In the genomic region with DNA sequence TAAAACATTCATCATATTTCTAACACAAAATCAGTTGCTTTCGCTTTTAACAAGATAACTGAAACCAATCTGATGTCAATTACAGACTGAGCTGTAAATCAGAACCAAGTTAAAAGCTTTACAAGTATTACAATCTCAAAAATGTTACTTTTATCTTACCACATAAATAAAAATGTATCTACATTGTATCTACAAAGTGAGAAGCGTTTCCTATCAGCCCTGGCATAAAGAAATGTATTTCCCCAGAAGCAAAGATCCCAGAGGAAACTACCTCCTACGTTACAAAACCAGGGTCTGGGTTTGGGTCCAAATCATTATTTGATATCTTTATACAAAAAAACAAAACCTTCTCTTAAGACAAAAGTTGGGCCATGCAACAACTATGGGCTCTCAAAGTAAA, we compare ENCODE assay signal across 2 cellular contexts.
TF ChIP-seq lines count a peak whose summit lies in the region.

No MANE protein-coding gene starts in this region.

TF ChIP-seq in GM12878, 131 proteins besides CTCF, POLR2A, EP300 and RAD21 (continued from another document):
- TF ChIP-seq, protein P1, sequence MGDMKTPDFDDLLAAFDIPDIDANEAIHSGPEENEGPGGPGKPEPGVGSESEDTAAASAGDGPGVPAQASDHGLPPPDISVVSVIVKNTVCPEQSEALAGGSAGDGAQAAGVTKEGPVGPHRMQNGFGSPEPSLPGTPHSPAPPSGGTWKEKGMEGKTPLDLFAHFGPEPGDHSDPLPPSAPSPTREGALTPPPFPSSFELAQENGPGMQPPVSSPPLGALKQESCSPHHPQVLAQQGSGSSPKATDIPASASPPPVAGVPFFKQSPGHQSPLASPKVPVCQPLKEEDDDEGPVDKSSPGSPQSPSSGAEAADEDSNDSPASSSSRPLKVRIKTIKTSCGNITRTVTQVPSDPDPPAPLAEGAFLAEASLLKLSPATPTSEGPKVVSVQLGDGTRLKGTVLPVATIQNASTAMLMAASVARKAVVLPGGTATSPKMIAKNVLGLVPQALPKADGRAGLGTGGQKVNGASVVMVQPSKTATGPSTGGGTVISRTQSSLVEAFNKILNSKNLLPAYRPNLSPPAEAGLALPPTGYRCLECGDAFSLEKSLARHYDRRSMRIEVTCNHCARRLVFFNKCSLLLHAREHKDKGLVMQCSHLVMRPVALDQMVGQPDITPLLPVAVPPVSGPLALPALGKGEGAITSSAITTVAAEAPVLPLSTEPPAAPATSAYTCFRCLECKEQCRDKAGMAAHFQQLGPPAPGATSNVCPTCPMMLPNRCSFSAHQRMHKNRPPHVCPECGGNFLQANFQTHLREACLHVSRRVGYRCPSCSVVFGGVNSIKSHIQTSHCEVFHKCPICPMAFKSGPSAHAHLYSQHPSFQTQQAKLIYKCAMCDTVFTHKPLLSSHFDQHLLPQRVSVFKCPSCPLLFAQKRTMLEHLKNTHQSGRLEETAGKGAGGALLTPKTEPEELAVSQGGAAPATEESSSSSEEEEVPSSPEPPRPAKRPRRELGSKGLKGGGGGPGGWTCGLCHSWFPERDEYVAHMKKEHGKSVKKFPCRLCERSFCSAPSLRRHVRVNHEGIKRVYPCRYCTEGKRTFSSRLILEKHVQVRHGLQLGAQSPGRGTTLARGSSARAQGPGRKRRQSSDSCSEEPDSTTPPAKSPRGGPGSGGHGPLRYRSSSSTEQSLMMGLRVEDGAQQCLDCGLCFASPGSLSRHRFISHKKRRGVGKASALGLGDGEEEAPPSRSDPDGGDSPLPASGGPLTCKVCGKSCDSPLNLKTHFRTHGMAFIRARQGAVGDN (IDR thresholded peaks at IDR 0.05) = no peak
- TF ChIP-seq MTA2 (IDR thresholded peaks at IDR 0.05; ENCODE audit: low read depth) (no peak), GATAD2B (conservative IDR thresholded peaks at IDR 0.05; ENCODE audit: low read depth) (no peak), ZNF207 (IDR thresholded peaks at IDR 0.05; ENCODE audit: borderline replicate concordance) (no peak), YY1 (IDR thresholded peaks at IDR 0.05; ENCODE audit: low read depth, low read length) (no peak), TARDBP (IDR thresholded peaks at IDR 0.05; ENCODE audit: borderline replicate concordance) (no peak), RFX5 (IDR thresholded peaks at IDR 0.05; ENCODE audit: low read depth, low read length) (no peak), SREBF2 (IDR thresholded peaks at IDR 0.05; ENCODE audit: low read length) (no peak), SP1 (IDR thresholded peaks at IDR 0.05; ENCODE audit: low read depth, low read length) (no peak)
- TF ChIP-seq, protein P2, sequence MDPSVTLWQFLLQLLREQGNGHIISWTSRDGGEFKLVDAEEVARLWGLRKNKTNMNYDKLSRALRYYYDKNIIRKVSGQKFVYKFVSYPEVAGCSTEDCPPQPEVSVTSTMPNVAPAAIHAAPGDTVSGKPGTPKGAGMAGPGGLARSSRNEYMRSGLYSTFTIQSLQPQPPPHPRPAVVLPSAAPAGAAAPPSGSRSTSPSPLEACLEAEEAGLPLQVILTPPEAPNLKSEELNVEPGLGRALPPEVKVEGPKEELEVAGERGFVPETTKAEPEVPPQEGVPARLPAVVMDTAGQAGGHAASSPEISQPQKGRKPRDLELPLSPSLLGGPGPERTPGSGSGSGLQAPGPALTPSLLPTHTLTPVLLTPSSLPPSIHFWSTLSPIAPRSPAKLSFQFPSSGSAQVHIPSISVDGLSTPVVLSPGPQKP (IDR thresholded peaks at IDR 0.05; ENCODE audit: low read depth, low read length) = no peak
- TF ChIP-seq, protein P3, sequence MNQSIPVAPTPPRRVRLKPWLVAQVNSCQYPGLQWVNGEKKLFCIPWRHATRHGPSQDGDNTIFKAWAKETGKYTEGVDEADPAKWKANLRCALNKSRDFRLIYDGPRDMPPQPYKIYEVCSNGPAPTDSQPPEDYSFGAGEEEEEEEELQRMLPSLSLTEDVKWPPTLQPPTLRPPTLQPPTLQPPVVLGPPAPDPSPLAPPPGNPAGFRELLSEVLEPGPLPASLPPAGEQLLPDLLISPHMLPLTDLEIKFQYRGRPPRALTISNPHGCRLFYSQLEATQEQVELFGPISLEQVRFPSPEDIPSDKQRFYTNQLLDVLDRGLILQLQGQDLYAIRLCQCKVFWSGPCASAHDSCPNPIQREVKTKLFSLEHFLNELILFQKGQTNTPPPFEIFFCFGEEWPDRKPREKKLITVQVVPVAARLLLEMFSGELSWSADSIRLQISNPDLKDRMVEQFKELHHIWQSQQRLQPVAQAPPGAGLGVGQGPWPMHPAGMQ (IDR thresholded peaks at IDR 0.05; ENCODE audit: borderline replicate concordance) = no peak

TF ChIP-seq in liver, 16 proteins besides CTCF, POLR2A, EP300 and RAD21 (continued from another document):
- TF ChIP-seq, protein P4, sequence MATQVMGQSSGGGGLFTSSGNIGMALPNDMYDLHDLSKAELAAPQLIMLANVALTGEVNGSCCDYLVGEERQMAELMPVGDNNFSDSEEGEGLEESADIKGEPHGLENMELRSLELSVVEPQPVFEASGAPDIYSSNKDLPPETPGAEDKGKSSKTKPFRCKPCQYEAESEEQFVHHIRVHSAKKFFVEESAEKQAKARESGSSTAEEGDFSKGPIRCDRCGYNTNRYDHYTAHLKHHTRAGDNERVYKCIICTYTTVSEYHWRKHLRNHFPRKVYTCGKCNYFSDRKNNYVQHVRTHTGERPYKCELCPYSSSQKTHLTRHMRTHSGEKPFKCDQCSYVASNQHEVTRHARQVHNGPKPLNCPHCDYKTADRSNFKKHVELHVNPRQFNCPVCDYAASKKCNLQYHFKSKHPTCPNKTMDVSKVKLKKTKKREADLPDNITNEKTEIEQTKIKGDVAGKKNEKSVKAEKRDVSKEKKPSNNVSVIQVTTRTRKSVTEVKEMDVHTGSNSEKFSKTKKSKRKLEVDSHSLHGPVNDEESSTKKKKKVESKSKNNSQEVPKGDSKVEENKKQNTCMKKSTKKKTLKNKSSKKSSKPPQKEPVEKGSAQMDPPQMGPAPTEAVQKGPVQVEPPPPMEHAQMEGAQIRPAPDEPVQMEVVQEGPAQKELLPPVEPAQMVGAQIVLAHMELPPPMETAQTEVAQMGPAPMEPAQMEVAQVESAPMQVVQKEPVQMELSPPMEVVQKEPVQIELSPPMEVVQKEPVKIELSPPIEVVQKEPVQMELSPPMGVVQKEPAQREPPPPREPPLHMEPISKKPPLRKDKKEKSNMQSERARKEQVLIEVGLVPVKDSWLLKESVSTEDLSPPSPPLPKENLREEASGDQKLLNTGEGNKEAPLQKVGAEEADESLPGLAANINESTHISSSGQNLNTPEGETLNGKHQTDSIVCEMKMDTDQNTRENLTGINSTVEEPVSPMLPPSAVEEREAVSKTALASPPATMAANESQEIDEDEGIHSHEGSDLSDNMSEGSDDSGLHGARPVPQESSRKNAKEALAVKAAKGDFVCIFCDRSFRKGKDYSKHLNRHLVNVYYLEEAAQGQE (IDR thresholded peaks at IDR 0.05) = no peak
- TF ChIP-seq RXRA (IDR thresholded peaks at IDR 0.05) (no peak), EGR1 (IDR thresholded peaks at IDR 0.05; ENCODE audit: low read depth in 2 of 2) (no peak), FOXA1 (IDR thresholded peaks at IDR 0.05) (no peak), FOXA2 (IDR thresholded peaks at IDR 0.05) (no peak)
- TF ChIP-seq, protein P5, sequence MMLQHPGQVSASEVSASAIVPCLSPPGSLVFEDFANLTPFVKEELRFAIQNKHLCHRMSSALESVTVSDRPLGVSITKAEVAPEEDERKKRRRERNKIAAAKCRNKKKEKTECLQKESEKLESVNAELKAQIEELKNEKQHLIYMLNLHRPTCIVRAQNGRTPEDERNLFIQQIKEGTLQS (IDR thresholded peaks at IDR 0.05) = no peak
- TF ChIP-seq, protein P6, sequence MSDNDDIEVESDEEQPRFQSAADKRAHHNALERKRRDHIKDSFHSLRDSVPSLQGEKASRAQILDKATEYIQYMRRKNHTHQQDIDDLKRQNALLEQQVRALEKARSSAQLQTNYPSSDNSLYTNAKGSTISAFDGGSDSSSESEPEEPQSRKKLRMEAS (IDR thresholded peaks at IDR 0.05) = no peak
TF ChIP-seq in liver: peak in this region for 0.
